Comparison of ENCODE assay signal across 1 cellular context in the genomic region with DNA sequence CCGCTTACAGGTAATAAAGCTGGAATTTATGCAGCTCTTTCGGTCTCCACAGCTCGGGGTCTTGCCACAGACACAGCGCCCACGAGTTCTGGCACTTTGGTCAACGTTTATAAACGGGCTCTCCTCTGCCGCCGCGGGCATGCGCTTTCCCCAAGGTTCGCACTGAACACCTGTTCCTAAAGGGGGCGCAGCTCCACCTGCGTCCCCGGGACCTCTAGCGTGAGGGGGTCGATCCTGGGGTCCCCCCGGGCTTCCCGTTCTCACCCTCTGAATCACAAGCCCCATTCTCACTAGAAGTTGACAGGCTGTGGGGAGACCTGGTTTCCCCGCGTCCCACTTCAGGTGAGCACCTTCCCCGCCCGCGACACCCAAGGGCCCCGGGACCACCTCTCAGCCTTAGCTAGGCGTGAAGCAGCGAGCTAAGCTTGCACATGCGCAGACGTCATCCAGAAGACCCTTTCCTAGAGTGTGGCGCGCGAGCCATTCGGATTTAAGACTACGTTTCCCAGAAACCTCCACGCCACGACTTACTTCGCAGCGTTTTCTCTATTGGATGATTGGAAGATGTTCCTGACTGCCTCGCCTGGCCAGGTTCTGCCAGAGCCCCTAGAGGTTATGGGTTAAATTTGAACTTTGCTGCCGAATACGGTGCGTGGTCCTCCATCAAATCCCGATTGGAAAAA.
TF ChIP-seq lines count a peak whose summit lies in the region.

No MANE protein-coding gene starts in this region.

TF ChIP-seq in WTC11, 78 proteins besides CTCF, POLR2A, EP300 and RAD21 (continued from another document):
- TF ChIP-seq, protein P1, sequence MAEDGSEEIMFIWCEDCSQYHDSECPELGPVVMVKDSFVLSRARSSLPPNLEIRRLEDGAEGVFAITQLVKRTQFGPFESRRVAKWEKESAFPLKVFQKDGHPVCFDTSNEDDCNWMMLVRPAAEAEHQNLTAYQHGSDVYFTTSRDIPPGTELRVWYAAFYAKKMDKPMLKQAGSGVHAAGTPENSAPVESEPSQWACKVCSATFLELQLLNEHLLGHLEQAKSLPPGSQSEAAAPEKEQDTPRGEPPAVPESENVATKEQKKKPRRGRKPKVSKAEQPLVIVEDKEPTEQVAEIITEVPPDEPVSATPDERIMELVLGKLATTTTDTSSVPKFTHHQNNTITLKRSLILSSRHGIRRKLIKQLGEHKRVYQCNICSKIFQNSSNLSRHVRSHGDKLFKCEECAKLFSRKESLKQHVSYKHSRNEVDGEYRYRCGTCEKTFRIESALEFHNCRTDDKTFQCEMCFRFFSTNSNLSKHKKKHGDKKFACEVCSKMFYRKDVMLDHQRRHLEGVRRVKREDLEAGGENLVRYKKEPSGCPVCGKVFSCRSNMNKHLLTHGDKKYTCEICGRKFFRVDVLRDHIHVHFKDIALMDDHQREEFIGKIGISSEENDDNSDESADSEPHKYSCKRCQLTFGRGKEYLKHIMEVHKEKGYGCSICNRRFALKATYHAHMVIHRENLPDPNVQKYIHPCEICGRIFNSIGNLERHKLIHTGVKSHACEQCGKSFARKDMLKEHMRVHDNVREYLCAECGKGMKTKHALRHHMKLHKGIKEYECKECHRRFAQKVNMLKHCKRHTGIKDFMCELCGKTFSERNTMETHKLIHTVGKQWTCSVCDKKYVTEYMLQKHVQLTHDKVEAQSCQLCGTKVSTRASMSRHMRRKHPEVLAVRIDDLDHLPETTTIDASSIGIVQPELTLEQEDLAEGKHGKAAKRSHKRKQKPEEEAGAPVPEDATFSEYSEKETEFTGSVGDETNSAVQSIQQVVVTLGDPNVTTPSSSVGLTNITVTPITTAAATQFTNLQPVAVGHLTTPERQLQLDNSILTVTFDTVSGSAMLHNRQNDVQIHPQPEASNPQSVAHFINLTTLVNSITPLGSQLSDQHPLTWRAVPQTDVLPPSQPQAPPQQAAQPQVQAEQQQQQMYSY (CRISPR knock-in tag; IDR thresholded peaks at IDR 0.05): no peak
- TF ChIP-seq, protein P2, sequence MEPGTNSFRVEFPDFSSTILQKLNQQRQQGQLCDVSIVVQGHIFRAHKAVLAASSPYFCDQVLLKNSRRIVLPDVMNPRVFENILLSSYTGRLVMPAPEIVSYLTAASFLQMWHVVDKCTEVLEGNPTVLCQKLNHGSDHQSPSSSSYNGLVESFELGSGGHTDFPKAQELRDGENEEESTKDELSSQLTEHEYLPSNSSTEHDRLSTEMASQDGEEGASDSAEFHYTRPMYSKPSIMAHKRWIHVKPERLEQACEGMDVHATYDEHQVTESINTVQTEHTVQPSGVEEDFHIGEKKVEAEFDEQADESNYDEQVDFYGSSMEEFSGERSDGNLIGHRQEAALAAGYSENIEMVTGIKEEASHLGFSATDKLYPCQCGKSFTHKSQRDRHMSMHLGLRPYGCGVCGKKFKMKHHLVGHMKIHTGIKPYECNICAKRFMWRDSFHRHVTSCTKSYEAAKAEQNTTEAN (CRISPR knock-in tag; IDR thresholded peaks at IDR 0.05): no peak
- 0 out of 2 replicates have a peak, but pooled peaks have one; percentile 47 for TF ChIP-seq ZNF317 (CRISPR knock-in tag; IDR thresholded peaks at IDR 0.05; ENCODE audit: borderline replicate concordance, low read depth)
- TF ChIP-seq NR2C2 (CRISPR knock-in tag; IDR thresholded peaks at IDR 0.05): no peak
- TF ChIP-seq FOXJ3 (CRISPR knock-in tag; IDR thresholded peaks at IDR 0.05; ENCODE audit: borderline replicate concordance): no peak
